Comparison of ENCODE assay signal across 15 cellular contexts in the genomic region with DNA sequence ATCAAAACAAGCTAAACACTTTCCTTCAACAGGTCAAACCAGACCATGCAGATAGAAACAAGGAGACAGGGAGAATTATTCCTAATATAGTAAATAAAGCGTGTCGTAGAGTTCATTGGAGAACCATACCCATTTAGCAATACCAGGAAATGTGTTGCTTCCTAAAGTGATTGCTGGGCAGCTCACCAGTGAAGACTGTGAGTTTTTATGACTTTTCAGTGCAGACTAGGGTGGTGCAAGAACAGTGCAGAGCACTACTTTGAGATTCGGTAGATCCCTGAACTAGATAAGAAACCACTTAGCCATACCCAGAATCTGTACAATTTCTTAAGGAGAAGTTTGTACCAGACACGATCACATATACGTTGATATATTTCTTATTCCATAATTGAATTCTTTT.
"Had no signal": no experiment of that assay in that cellular context is flagged by ENCODE, and none has a peak within 500 bp of the region (broad histone marks: within the 10 kb centered on the region; RNA-seq: fewer than 3 reads in every experiment).

No MANE protein-coding gene starts in this region.

- H3K36me3 ChIP-seq: ascending aorta, cardiac muscle cell, esophagus muscularis mucosa, neutrophil had no signal

- H2AFZ ChIP-seq: hepatocyte, parathyroid adenoma had no signal

- H3K9me3 ChIP-seq: ascending aorta, esophagus muscularis mucosa, neutrophil had no signal

- H3K4me3 ChIP-seq: ascending aorta, cardiac muscle cell, esophagus muscularis mucosa, hepatocyte had no signal

- DNase-seq: activated CD4-positive, alpha-beta memory T cell treated with anti-CD3 and anti-CD28 coated beads for 36 hours; activated CD4-positive, alpha-beta T cell treated with anti-CD3 and anti-CD28 coated beads for 36 hours; activated CD8-positive, alpha-beta memory T cell treated with anti-CD3 and anti-CD28 coated beads, Interleukin-2, amount 10 ng/mL, durations not matched to agents 7 days and 5 days; activated naive CD4-positive, alpha-beta T cell treated with anti-CD3 and anti-CD28 coated beads for 36 hours; activated naive CD8-positive, alpha-beta T cell treated with anti-CD3 and anti-CD28 coated beads, Interleukin-2, amount 50 U/mL, for 24 hours; activated T-cell treated with anti-CD3 and anti-CD28 coated beads, Interleukin-2, amount 50 U/mL, for 1 hour; natural killer cell; stimulated activated CD4-positive, alpha-beta T cell treated with anti-CD3 and anti-CD28 coated beads, Interleukin-1b, Interleukin-23, amount 100 ng/mL, for 48 hours had no signal

- H3K4me2 ChIP-seq: hepatocyte had no signal

- H3K27me3 ChIP-seq: ascending aorta, cardiac muscle cell, esophagus muscularis mucosa, hepatocyte, neutrophil had no signal

- H3K27ac ChIP-seq: ascending aorta, cardiac muscle cell, esophagus muscularis mucosa, hepatocyte, neutrophil, parathyroid adenoma had no signal

- H3K9ac ChIP-seq: parathyroid adenoma had no signal

- H3K79me2 ChIP-seq: hepatocyte, parathyroid adenoma had no signal

- ATAC-seq: activated CD4-positive, alpha-beta T cell treated with anti-CD3 and anti-CD28 coated beads for 36 hours; activated CD8-positive, alpha-beta memory T cell treated with anti-CD3 and anti-CD28 coated beads, Interleukin-2, amount 10 ng/mL, durations not matched to agents 7 days and 5 days; activated naive CD8-positive, alpha-beta T cell treated with anti-CD3 and anti-CD28 coated beads, Interleukin-2, amount 50 U/mL, for 24 hours; natural killer cell; stimulated activated effector memory CD8-positive, alpha-beta T cell treated with anti-CD3 and anti-CD28 coated beads, Interleukin-12 subunit alpha, Interleukin-12 subunit beta, amount 100 ng/mL, for 72 hours had no signal

- H3K4me1 ChIP-seq: ascending aorta, esophagus muscularis mucosa, parathyroid adenoma had no signal
